ENCODE assay signal across 21 cellular contexts in the genomic region with DNA sequence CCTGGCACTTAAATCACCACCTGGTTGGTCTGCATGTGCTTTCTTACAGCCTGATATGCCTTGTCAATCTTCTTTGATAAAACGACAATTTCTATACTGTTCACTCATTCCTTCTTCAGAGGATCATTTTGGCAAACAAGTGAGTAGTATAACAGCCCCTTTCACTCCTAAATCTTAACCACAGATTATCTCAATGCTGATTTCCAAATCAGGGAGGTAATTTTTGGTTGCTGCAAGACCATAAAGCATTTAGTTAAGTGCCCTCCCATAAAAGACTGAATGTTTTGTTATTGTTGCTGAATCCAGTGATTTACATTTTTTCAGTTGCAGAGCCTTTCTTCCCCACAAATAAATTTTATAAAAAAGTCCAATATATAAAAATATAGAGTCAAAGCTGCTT.
DNase-seq lines count a peak whose midpoint lies in the region; ATAC-seq and TF ChIP-seq lines count a peak whose summit lies in the region.
"Had no signal": no experiment of that assay in that cellular context is flagged by ENCODE, and none has a peak within 500 bp of the region (broad histone marks: within the 10 kb centered on the region; RNA-seq: fewer than 3 reads in every experiment).

No MANE protein-coding gene starts in this region.

- H4K20me1 ChIP-seq in GM23248 (ENCODE audit: insufficient read depth), result no peaks in the 10 kb centered on the region
- H4K20me1 ChIP-seq in Karpas-422 (ENCODE audit: insufficient read depth, low read depth, low read length), result no peaks in the 10 kb centered on the region
- H4K20me1 ChIP-seq: BLaER1 treated with 17β-estradiol and CSF1 and Interleukin-3, amounts not matched to agents 10 nM and 100 nM had no signal

- WGBS in GM23248 (ENCODE audit: low coverage in 1 of 2, low lambda C conversion rate in 2 of 2, missing lambda C conversion rate in 2 of 2), 2 experiments, result 10 to 11% methylated on average over 1 of the region's 1 CpG
- 91 to 100% methylated on average over 1 of the region's 1 CpG for WGBS in endodermal cell (ENCODE audit: insufficient coverage in 1 of 2, insufficient read length in 1 of 2), 2 experiments

- H3K27me3 Mint-ChIP-seq in mesothelial cell of epicardium (ENCODE audit: low read depth), result no peaks in the 10 kb centered on the region
- no peaks in the 10 kb centered on the region for H3K27me3 Mint-ChIP-seq in endodermal cell (ENCODE audit: insufficient read depth)
- H3K27me3 Mint-ChIP-seq: B cell; CD4-positive, CD25-positive, alpha-beta regulatory T cell; CD8-positive, alpha-beta memory T cell had no signal

- H3F3A ChIP-seq in GM23248 (ENCODE audit: insufficient read depth), result peaks cover 22% of the 10 kb centered on the region; the same call in 1 of the 2 replicates

- H3K4me1 Mint-ChIP-seq in mesothelial cell of epicardium (peaks cover 83% of the 10 kb centered on the region), endodermal cell (peaks cover 8% of the 10 kb centered on the region)
- H3K4me1 Mint-ChIP-seq: B cell; CD8-positive, alpha-beta memory T cell had no signal

- H3K9me3 ChIP-seq in GM23248 (ENCODE audit: low read depth) (no peaks in the 10 kb centered on the region), Karpas-422 (ENCODE audit: low read length) (no peaks in the 10 kb centered on the region), endodermal cell (ENCODE audit: control insufficient read depth, low read length) (no peaks in the 10 kb centered on the region)
- H3K9me3 ChIP-seq: BLaER1 treated with 17β-estradiol and CSF1 and Interleukin-3, amounts not matched to agents 10 nM and 100 nM had no signal

- no peak for TF ChIP-seq POLR2A in GM18505 (IDR thresholded peaks at IDR 0.05; ENCODE audit: borderline replicate concordance, extremely low read depth, insufficient read depth, insufficient read length)

- in situ Hi-C loops in GM23248 (cut with MboI), result no loop called here

- TF ChIP-seq CTCF in mesothelial cell of epicardium (IDR thresholded peaks at IDR 0.05; ENCODE audit: unreplicated experiment), result no peak
- no peak for TF ChIP-seq CTCF in endodermal cell (conservative IDR thresholded peaks at IDR 0.05)

- H3K9me3 Mint-ChIP-seq in mesothelial cell of epicardium (peaks cover 4% of the 10 kb centered on the region), endodermal cell (no peaks in the 10 kb centered on the region)
- H3K9me3 Mint-ChIP-seq: CD8-positive, alpha-beta memory T cell; GM23338; H9 had no signal

- DNase-seq in GM23248 (no peak), Karpas-422 (peak; percentile 26), astrocyte of the hippocampus (ENCODE audit: low read depth, low spot score) (peak; percentile 5), mesothelial cell of epicardium (ENCODE audit: low spot score in 2 of 2, unreplicated experiment in 2 of 2) (no peak), hypothalamus (lab: John Stamatoyannopoulos, UW) (no peak), H7 (no peak), endodermal cell (no peak)
- DNase-seq: 8988T; CD4-positive, CD25-positive, alpha-beta regulatory T cell; CD8-positive, alpha-beta memory T cell; COR-L47; DMS 273 treated with DMSO at 0.1 percent for 48 hours; DMS53; DND-41; EL; H9 had no signal

- no peaks in the 10 kb centered on the region for H3K36me3 ChIP-seq in GM23248 (ENCODE audit: low read depth)
- no peaks in the 10 kb centered on the region for H3K36me3 ChIP-seq in Karpas-422 (ENCODE audit: insufficient read depth, low read length)
- no peaks in the 10 kb centered on the region for H3K36me3 ChIP-seq in H7 (replicated peaks; ENCODE audit: control insufficient read depth, insufficient read depth, low read length)
- H3K36me3 ChIP-seq in endodermal cell (ENCODE audit: control insufficient read depth, insufficient read depth, low read length), result no peaks in the 10 kb centered on the region
- H3K36me3 ChIP-seq: BLaER1 treated with 17β-estradiol and CSF1 and Interleukin-3, amounts not matched to agents 10 nM and 100 nM had no signal

- H3K9ac ChIP-seq in GM23248 (no peak overlapping the region), Karpas-422 (ENCODE audit: low read length) (no peak overlapping the region), endodermal cell (ENCODE audit: extremely low read depth, low read length, poor library complexity, severe bottlenecking) (no peak overlapping the region)
- H3K9ac ChIP-seq: BLaER1 treated with 17β-estradiol and CSF1 and Interleukin-3, amounts not matched to agents 10 nM and 100 nM had no signal

- H3K36me3 Mint-ChIP-seq in mesothelial cell of epicardium (peaks cover 5% of the 10 kb centered on the region), endodermal cell (ENCODE audit: low read depth) (no peaks in the 10 kb centered on the region)

- H3K27ac Mint-ChIP-seq in mesothelial cell of epicardium, result peak overlapping the region; percentile 92
- H3K27ac Mint-ChIP-seq in endodermal cell, result no peak overlapping the region
- H3K27ac Mint-ChIP-seq: B cell; CD4-positive, CD25-positive, alpha-beta regulatory T cell; CD8-positive, alpha-beta memory T cell; GM23338 had no signal

- H3K4me3 Mint-ChIP-seq in mesothelial cell of epicardium, result no peak overlapping the region
- no peak overlapping the region for H3K4me3 Mint-ChIP-seq in endodermal cell
- H3K4me3 Mint-ChIP-seq: B cell; CD4-positive, CD25-positive, alpha-beta regulatory T cell; CD8-positive, alpha-beta memory T cell; GM23338; H9 had no signal

- H3K79me2 ChIP-seq in GM23248 (ENCODE audit: insufficient read depth) (no peaks in the 10 kb centered on the region), Karpas-422 (ENCODE audit: low read length) (no peaks in the 10 kb centered on the region)

- H3K27me3 ChIP-seq in GM23248 (replicated peaks; ENCODE audit: insufficient read depth) (no peaks in the 10 kb centered on the region), Karpas-422 (ENCODE audit: low read length) (no peaks in the 10 kb centered on the region), H7 (ENCODE audit: control insufficient read depth, insufficient read depth, low read length) (no peaks in the 10 kb centered on the region), endodermal cell (ENCODE audit: control insufficient read depth, insufficient read depth, low read length, poor library complexity, severe bottlenecking) (no peaks in the 10 kb centered on the region)
- H3K27me3 ChIP-seq: BLaER1 treated with 17β-estradiol and CSF1 and Interleukin-3, amounts not matched to agents 10 nM and 100 nM had no signal

- H3K4me1 ChIP-seq in GM23248 (ENCODE audit: insufficient read depth) (peaks cover 38% of the 10 kb centered on the region), Karpas-422 (ENCODE audit: low read length) (no peaks in the 10 kb centered on the region), endodermal cell (ENCODE audit: control insufficient read depth, insufficient read depth, low read length) (no peaks in the 10 kb centered on the region)
- H3K4me1 ChIP-seq: BLaER1 treated with 17β-estradiol and CSF1 and Interleukin-3, amounts not matched to agents 10 nM and 100 nM had no signal

- ATAC-seq in GM18505 (IDR thresholded peaks at IDR 0.05; ENCODE audit: unreplicated experiment), result no peak
- ATAC-seq: GM12878, GM23338 had no signal

- H3K9me2 ChIP-seq in GM23248 (ENCODE audit: insufficient read depth) (no peaks in the 10 kb centered on the region), Karpas-422 (replicated peaks; ENCODE audit: insufficient read depth, low read length) (no peaks in the 10 kb centered on the region)

- H3K27ac ChIP-seq in GM23248, result peak overlapping the region; percentile 13
- H3K27ac ChIP-seq in Karpas-422 (ENCODE audit: low read length), result no peak overlapping the region
- H3K27ac ChIP-seq in endodermal cell (ENCODE audit: low read depth, low read length), result no peak overlapping the region
- H3K27ac ChIP-seq: BLaER1 treated with 17β-estradiol and CSF1 and Interleukin-3, amounts not matched to agents 10 nM and 100 nM had no signal

- H3K4me3 ChIP-seq in GM23248 (no peak overlapping the region), Karpas-422 (ENCODE audit: low read length) (no peak overlapping the region), H7 (ENCODE audit: insufficient read depth, low read depth, low read length) (no peak overlapping the region), endodermal cell (ENCODE audit: low read length) (no peak overlapping the region)
- H3K4me3 ChIP-seq: BLaER1 treated with 17β-estradiol and CSF1 and Interleukin-3, amounts not matched to agents 10 nM and 100 nM; GM12878; GM23338 had no signal

- no peak overlapping the region for H3K4me2 ChIP-seq in GM23248 (ENCODE audit: unreplicated experiment)
- H3K4me2 ChIP-seq in Karpas-422 (ENCODE audit: low read depth, low read length, poor library complexity, severe bottlenecking), result no peak overlapping the region
- H3K4me2 ChIP-seq: BLaER1 treated with 17β-estradiol and CSF1 and Interleukin-3, amounts not matched to agents 10 nM and 100 nM; GM23338 had no signal

- no peak overlapping the region for H2AFZ ChIP-seq in GM23248
- no peak overlapping the region for H2AFZ ChIP-seq in Karpas-422 (ENCODE audit: low read length)
- H2AFZ ChIP-seq: GM23338 had no signal

Comparison
In these comparisons a context has a peak if more than half of its experiments do, and no peak if none do; other contexts are left out.
1. DNase-seq: peak in Karpas-422 (single experiment) and astrocyte of the hippocampus (single experiment); none in GM23248 (single experiment), mesothelial cell of epicardium (0 of 2), hypothalamus (0 of 51), H7 (single experiment) and endodermal cell (single experiment).